In genomic region chr11:57456960-57457642, GRCh38 we compare ENCODE assay signal across 8 cellular contexts.
DNase-seq lines count a peak whose midpoint lies in the region; ATAC-seq and TF ChIP-seq lines count a peak whose summit lies in the region.

No MANE protein-coding gene starts in this region.

- peak; percentile 99 for TF ChIP-seq CTCF in VCaP (conservative IDR thresholded peaks at IDR 0.05)

- H3K27ac ChIP-seq in VCaP = no peak overlapping the region

- ATAC-seq in HG02870 (IDR thresholded peaks at IDR 0.05; ENCODE audit: unreplicated experiment) = peak; percentile 55

- DNase-seq in NCI-H446 (lab: John Stamatoyannopoulos, UW) (peak; percentile 45 to 83), NCI-H446 treated with DMSO at 0.1 percent for 48 hours (lab: John Stamatoyannopoulos, UW) (no peak), NCI-H2029 treated with DMSO at 0.1 percent for 48 hours (lab: John Stamatoyannopoulos, UW) (peak; percentile 72), T47D (ENCODE audit: low read depth in 1 of 2, low spot score in 1 of 2) (peak; percentile 88 to 91), inferior parietal cortex (ENCODE audit: extremely low spot score) (peak; percentile 89)
- DNase-seq in stimulated activated CD4-positive, alpha-beta T cell treated with anti-CD3 and anti-CD28 coated beads, Interleukin-15, amount 100 ng/mL, for 24 hours = peak; percentile 83

- in situ Hi-C loops in T47D (cut with HindIII; ENCODE audit: low pct_unique_long_range_greater_than_20kb, low sequenced_read_pairs) = no loop called here
